In the genomic region with DNA sequence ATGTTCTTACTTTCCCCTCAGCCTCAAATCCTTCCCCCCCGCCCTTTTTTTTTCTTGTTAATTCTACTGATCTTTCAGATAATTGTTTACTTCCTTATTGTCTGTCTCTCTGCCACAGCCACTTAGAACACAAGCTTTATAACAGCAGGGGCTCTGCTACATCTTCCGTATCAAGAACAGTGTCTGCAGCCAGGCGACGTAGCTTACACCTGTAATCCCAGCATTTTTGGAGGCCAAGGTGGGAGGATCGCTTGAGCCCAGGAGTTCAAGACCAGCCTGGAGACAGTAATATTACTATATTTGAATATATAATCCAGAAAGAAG, we compare ENCODE assay signal across 1 cellular context.
TF ChIP-seq lines count a peak whose summit lies in the region.

No MANE protein-coding gene starts in this region.

TF ChIP-seq in K562, 482 proteins besides CTCF, POLR2A, EP300 and RAD21 (continued from another document):
- TF ChIP-seq, protein P1, sequence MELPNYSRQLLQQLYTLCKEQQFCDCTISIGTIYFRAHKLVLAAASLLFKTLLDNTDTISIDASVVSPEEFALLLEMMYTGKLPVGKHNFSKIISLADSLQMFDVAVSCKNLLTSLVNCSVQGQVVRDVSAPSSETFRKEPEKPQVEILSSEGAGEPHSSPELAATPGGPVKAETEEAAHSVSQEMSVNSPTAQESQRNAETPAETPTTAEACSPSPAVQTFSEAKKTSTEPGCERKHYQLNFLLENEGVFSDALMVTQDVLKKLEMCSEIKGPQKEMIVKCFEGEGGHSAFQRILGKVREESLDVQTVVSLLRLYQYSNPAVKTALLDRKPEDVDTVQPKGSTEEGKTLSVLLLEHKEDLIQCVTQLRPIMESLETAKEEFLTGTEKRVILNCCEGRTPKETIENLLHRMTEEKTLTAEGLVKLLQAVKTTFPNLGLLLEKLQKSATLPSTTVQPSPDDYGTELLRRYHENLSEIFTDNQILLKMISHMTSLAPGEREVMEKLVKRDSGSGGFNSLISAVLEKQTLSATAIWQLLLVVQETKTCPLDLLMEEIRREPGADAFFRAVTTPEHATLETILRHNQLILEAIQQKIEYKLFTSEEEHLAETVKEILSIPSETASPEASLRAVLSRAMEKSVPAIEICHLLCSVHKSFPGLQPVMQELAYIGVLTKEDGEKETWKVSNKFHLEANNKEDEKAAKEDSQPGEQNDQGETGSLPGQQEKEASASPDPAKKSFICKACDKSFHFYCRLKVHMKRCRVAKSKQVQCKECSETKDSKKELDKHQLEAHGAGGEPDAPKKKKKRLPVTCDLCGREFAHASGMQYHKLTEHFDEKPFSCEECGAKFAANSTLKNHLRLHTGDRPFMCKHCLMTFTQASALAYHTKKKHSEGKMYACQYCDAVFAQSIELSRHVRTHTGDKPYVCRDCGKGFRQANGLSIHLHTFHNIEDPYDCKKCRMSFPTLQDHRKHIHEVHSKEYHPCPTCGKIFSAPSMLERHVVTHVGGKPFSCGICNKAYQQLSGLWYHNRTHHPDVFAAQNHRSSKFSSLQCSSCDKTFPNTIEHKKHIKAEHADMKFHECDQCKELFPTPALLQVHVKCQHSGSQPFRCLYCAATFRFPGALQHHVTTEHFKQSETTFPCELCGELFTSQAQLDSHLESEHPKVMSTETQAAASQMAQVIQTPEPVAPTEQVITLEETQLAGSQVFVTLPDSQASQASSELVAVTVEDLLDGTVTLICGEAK (IDR thresholded peaks at IDR 0.05) = peak; percentile 59
- TF ChIP-seq, protein P1 (CRISPR knock-in tag; IDR thresholded peaks at IDR 0.05) = no peak
- TF ChIP-seq ZNF384 (IDR thresholded peaks at IDR 0.05; ENCODE audit: low read depth, low read length) (peak; percentile 50; the same call in 1 of the 2 replicates), SREBF1 (IDR thresholded peaks at IDR 0.05; ENCODE audit: borderline replicate concordance, low read depth, low read length) (no peak), ZEB2 (IDR thresholded peaks at IDR 0.05) (0 out of 2 replicates have a peak, but pooled peaks have one; percentile 14)
- TF ChIP-seq, protein P2, sequence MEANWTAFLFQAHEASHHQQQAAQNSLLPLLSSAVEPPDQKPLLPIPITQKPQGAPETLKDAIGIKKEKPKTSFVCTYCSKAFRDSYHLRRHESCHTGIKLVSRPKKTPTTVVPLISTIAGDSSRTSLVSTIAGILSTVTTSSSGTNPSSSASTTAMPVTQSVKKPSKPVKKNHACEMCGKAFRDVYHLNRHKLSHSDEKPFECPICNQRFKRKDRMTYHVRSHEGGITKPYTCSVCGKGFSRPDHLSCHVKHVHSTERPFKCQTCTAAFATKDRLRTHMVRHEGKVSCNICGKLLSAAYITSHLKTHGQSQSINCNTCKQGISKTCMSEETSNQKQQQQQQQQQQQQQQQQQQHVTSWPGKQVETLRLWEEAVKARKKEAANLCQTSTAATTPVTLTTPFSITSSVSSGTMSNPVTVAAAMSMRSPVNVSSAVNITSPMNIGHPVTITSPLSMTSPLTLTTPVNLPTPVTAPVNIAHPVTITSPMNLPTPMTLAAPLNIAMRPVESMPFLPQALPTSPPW (CRISPR knock-in tag; IDR thresholded peaks at IDR 0.05) = peak; percentile 45; the same call in 1 of the 2 replicates
TF ChIP-seq in K562: peak in this region for 4.
